In the genomic region with DNA sequence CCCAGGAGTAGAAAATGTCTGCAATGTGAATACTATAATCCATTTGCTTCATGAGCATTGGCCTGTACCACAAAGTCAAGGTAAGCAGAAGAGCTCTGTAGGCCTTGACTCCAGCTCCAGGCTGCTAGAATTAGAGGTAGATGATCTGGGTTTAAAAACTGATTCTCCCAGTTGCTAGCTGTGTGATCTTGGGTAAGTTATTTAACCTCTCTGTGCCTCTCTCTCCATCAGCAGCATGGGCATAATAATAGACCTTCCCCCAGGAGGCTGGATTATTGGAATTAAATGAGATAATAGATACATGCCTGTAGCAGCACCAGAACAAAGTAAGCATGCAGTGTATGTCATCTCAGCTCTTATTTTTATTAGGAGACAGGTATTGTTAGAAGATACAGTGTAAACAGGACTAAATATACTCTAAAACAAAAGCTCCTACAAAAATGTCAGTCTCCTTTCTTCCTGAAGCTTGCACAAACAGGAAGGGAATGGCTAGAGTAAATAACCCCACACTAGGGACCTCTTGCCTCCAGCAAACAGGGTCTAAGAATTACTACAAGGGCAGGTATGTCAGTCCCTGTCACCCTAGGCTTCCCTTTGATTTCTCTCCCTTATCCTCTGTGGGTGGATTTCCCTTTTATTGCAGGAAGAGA, we compare ENCODE assay signal across 29 cellular contexts.
"Had no signal": no experiment of that assay in that cellular context is flagged by ENCODE, and none has a peak within 500 bp of the region (broad histone marks: within the 10 kb centered on the region; RNA-seq: fewer than 3 reads in every experiment).

No MANE protein-coding gene starts in this region.

- H3K9me3 ChIP-seq: adrenal gland, body of pancreas, colonic mucosa, left lung, mucosa of descending colon, neutrophil, ovary, testis, transverse colon had no signal

- H3K27me3 ChIP-seq: adrenal gland, body of pancreas, colonic mucosa, dorsolateral prefrontal cortex, left lung, neutrophil, ovary, testis, transverse colon had no signal

- DNase-seq: activated CD4-positive, alpha-beta memory T cell treated with anti-CD3 and anti-CD28 coated beads for 36 hours; activated CD4-positive, alpha-beta T cell treated with anti-CD3 and anti-CD28 coated beads, Interleukin-2, amount 10 ng/mL, durations not matched to agents 24 days and 14 days; activated CD4-positive, CD25-positive, alpha-beta regulatory T cell treated with anti-CD3 and anti-CD28 coated beads, Interleukin-2, amount 50 U/mL, for 72 hours; activated CD8-positive, alpha-beta memory T cell treated with anti-CD3 and anti-CD28 coated beads, Interleukin-2, amount 50 U/mL, for 4 hours; activated effector memory CD4-positive, alpha-beta T cell treated with anti-CD3 and anti-CD28 coated beads, Interleukin-2, amount 50 U/mL, for 16 hours; activated naive CD4-positive, alpha-beta T cell treated with anti-CD3 and anti-CD28 coated beads for 36 hours; activated naive CD8-positive, alpha-beta T cell treated with anti-CD3 and anti-CD28 coated beads for 36 hours; activated T-cell treated with anti-CD3 and anti-CD28 coated beads, Interleukin-2, amount 50 U/mL, for 1 hour; adrenal gland; aorta; body of pancreas; colonic mucosa; dorsolateral prefrontal cortex; effector memory CD4-positive, alpha-beta T cell; kidney glomerular epithelial cell; left lung; mucosa of descending colon; ovary; stimulated activated CD4-positive, alpha-beta T cell treated with anti-CD3 and anti-CD28 coated beads, Interleukin-12 subunit alpha, Interleukin-12 subunit beta, amount 100 ng/mL, for 4 hours; stimulated activated CD4-positive, alpha-beta T cell treated with anti-CD3 and anti-CD28 coated beads, Interleukin-4, amount 100 ng/mL, for 1 hour; stimulated activated naive CD8-positive, alpha-beta T cell treated with anti-CD3 and anti-CD28 coated beads, Interleukin-15, Interleukin-2, amounts not matched to agents 100 U/mL and 50 U/mL, for 24 hours; testis; transverse colon had no signal

- ATAC-seq: body of pancreas; left lung; mucosa of descending colon; natural killer cell treated with Interleukin-12 subunit alpha and Interleukin-12 subunit beta and Interleukin-15 and Interleukin-18, amount 100 ng/mL, for 72 hours; sciatic nerve; stimulated activated naive CD8-positive, alpha-beta T cell treated with anti-CD3 and anti-CD28 coated beads, Interleukin-15, Interleukin-2, amounts not matched to agents 100 U/mL and 50 U/mL, for 24 hours had no signal

- H3K4me1 ChIP-seq: adrenal gland, body of pancreas, colonic mucosa, left lung, testis, transverse colon had no signal

- H3K27ac ChIP-seq: adrenal gland, body of pancreas, colonic mucosa, dorsolateral prefrontal cortex, left lung, neutrophil, ovary, skin epidermis, testis, transverse colon had no signal

- FAIRE-seq: frontal cortex had no signal

- H3K36me3 ChIP-seq: adrenal gland, colonic mucosa, left lung, neutrophil, ovary, transverse colon had no signal

- H3K4me3 ChIP-seq: adrenal gland, body of pancreas, colonic mucosa, dorsolateral prefrontal cortex, left lung, lung, mucosa of descending colon, ovary, skin epidermis, testis, transverse colon had no signal
